Comparison of ENCODE assay signal across 10 cellular contexts in genomic region chr1:156675715-156676311, GRCh38. TPM values are rescaled to one million over a fixed set of nuclear protein-coding genes. Genes with fewer than 3 reads are reported as not detected.
DNase-seq lines count a peak whose midpoint lies in the region; ATAC-seq and TF ChIP-seq lines count a peak whose summit lies in the region.
"Had no signal": no experiment of that assay in that cellular context is flagged by ENCODE, and none has a peak within 500 bp of the region (broad histone marks: within the 10 kb centered on the region; RNA-seq: fewer than 3 reads in every experiment).

No MANE protein-coding gene starts in this region.

- peaks cover 0 to 34% of the 10 kb centered on the region in 2 donors for H3K36me3 ChIP-seq in psoas muscle (ENCODE audit: insufficient read depth in 1 of 2, low read depth in 1 of 2)

- H3K36me3 Mint-ChIP-seq in T-helper 17 cell (ENCODE audit: low read depth): peaks cover 18% of the 10 kb centered on the region

- DNase-seq in EL (peak; percentile 41), T-helper 17 cell (no peak), left ventricle myocardium superior (peak; percentile 59), psoas muscle (peak in 1 of 2 donors; percentile 32), OCI-M1 (lab: John Stamatoyannopoulos, UW) (no peak), posterior vena cava (ENCODE audit: low spot score) (no peak)
- DNase-seq in activated effector memory CD4-positive, alpha-beta T cell treated with Interleukin-2 at 50 U/mL for 16 hours: no peak
- DNase-seq: small intestine had no signal

- H3K4me1 ChIP-seq in psoas muscle: peaks cover 47% of the 10 kb centered on the region

- H3K9me3 ChIP-seq in T-helper 17 cell (ENCODE audit: control insufficient read depth, low read length, poor library complexity, severe bottlenecking) (no peaks in the 10 kb centered on the region), psoas muscle (no peaks in the 10 kb centered on the region)

- TF ChIP-seq CTCF in psoas muscle (IDR thresholded peaks at IDR 0.05): no peak

- H3K27ac Mint-ChIP-seq in T-helper 17 cell: no peak overlapping the region

- WGBS in psoas muscle, 3 donors: 41 to 44% (median 42%) methylated on average over 14 of the region's 14 CpGs

- H3K4me1 Mint-ChIP-seq in T-helper 17 cell: peaks cover 11% of the 10 kb centered on the region

- H3K4me3 Mint-ChIP-seq in T-helper 17 cell: peak overlapping the region; percentile 25

- ATAC-seq in T-helper 17 cell (no peak), left ventricle myocardium superior (peak; percentile 21), psoas muscle (peak in 2 of 4 donors; percentile 12 to 22), HG03139 (IDR thresholded peaks at IDR 0.05; ENCODE audit: unreplicated experiment) (no peak)

- intact Hi-C loops in left ventricle myocardium superior (cut with micrococcal nuclease) (no loop called here), psoas muscle (cut with DNase I) (loop anchor here in 1 of 2 donors (1.0 kb wide), 1 partner anchor 9 kb away; no protein-coding TSS in a partner anchor), posterior vena cava (cut with DNase I) (loop anchor here in 1 of 2 donors (2.0 kb wide), 1 partner anchor 15 kb away; no protein-coding TSS in a partner anchor)

- H3K27ac ChIP-seq in psoas muscle: peak overlapping the region; percentile 80

- H3K4me3 ChIP-seq in psoas muscle: peak overlapping the region; percentile 74

- peaks cover 85% of the 10 kb centered on the region for H3K27me3 Mint-ChIP-seq in T-helper 17 cell

- peaks cover 0 to 9% (median 0%) of the 10 kb centered on the region in 3 donors for H3K27me3 ChIP-seq in psoas muscle (ENCODE audit: insufficient read depth in 3 of 3, low read length in 2 of 3)

RNA-seq across cellular contexts. Expression of gene NES, which starts 1.4 kb away (rescaled TPM):
- total RNA-seq in T-helper 17 cell: not detected
- total RNA-seq in left ventricle myocardium superior: 94.7 TPM
- 100 to 1,000 TPM in 1 of 4 donors, 10 to 100 TPM in 3; 40.5 to 581 (median 80.2) TPM for total RNA-seq in psoas muscle
- 10 to 100 TPM; 12.3 to 23.8 (median 17.2) TPM for polyA plus RNA-seq in psoas muscle
- total RNA-seq in posterior vena cava: 100 to 1,000 TPM in 1 of 2 donors, 10 to 100 TPM in 1; 100.0 to 142 TPM

RNA-seq across cellular contexts. Expression of gene CRABP2, which starts 29.6 kb away (rescaled TPM):
- total RNA-seq in T-helper 17 cell (1 to 10 TPM; 1.5 to 4.5 TPM), left ventricle myocardium superior (0.74 TPM), psoas muscle (1 to 10 TPM in 2 of 4 donors, under 1 TPM in 1, not detected in 1; 0.71 to 1.7 (median 1.6) TPM), posterior vena cava (10 to 100 TPM in 1 of 2 donors, 1 to 10 TPM in 1; 9.2 to 20.9 TPM)
- under 1 TPM; 0.13 to 0.57 (median 0.53) TPM for polyA plus RNA-seq in psoas muscle

RNA-seq across cellular contexts. Expression of gene BCAN, which starts 33.9 kb away (rescaled TPM):
- total RNA-seq in T-helper 17 cell (not detected), left ventricle myocardium superior (0.52 TPM), psoas muscle (under 1 TPM in 2 of 4 donors, not detected in 2; 0.27 to 0.36 TPM), posterior vena cava (under 1 TPM; 0.29 to 0.60 TPM)
- under 1 TPM in 2 of 3 donors, not detected in 1; 0.06 to 0.08 TPM for polyA plus RNA-seq in psoas muscle
- total RNA-seq: epithelial cell of proximal tubule had no signal

RNA-seq across cellular contexts. Expression of gene METTL25B, which starts 52.5 kb away (rescaled TPM):
- total RNA-seq in T-helper 17 cell: 10 to 100 TPM; 13.1 to 21.6 TPM
- total RNA-seq in left ventricle myocardium superior: 14.7 TPM
- total RNA-seq in psoas muscle: 10 to 100 TPM; 18.5 to 32.1 (median 28.5) TPM
- polyA plus RNA-seq in psoas muscle: 10 to 100 TPM; 22.1 to 31.5 (median 27.0) TPM
- total RNA-seq in posterior vena cava: 10 to 100 TPM; 19.6 to 21.6 TPM

RNA-seq across cellular contexts. Expression of gene ISG20L2, which starts 52.8 kb away (rescaled TPM):
- 10 to 100 TPM; 41.4 to 54.2 TPM for total RNA-seq in T-helper 17 cell
- total RNA-seq in left ventricle myocardium superior: 12.0 TPM
- 10 to 100 TPM in 3 of 4 donors, 1 to 10 TPM in 1; 7.4 to 19.8 (median 16.5) TPM for total RNA-seq in psoas muscle
- 10 to 100 TPM in 2 of 3 donors, 1 to 10 TPM in 1; 7.6 to 20.4 (median 20.2) TPM for polyA plus RNA-seq in psoas muscle
- 10 to 100 TPM; 17.3 to 20.3 TPM for total RNA-seq in posterior vena cava

Comparison
In these comparisons a context has a peak if more than half of its experiments do, and no peak if none do; other contexts are left out.
1. DNase-seq: peak in EL (single experiment) and left ventricle myocardium superior (single experiment); none in T-helper 17 cell (0 of 3), activated effector memory CD4-positive, alpha-beta T cell treated with Interleukin-2 at 50 U/mL for 16 hours (single experiment), OCI-M1 (single experiment) and posterior vena cava (single experiment).
2. RNA of gene NES, which starts 1.4 kb away (total RNA-seq): 100.0 to 142 TPM in posterior vena cava, 94.7 TPM in left ventricle myocardium superior (single experiment) and 40.5 to 581 TPM in psoas muscle; not detected in T-helper 17 cell; every median in the first group is over 10 times any median in the second.